ENCODE assay signal across 1 cellular context in genomic region chr12:114799574-114800487, GRCh38.
TF ChIP-seq lines count a peak whose summit lies in the region.

No MANE protein-coding gene starts in this region.

TF ChIP-seq in HepG2, 621 proteins besides CTCF, POLR2A, EP300 and RAD21 (continued from another document and continues in another):
- TF ChIP-seq, protein P1, sequence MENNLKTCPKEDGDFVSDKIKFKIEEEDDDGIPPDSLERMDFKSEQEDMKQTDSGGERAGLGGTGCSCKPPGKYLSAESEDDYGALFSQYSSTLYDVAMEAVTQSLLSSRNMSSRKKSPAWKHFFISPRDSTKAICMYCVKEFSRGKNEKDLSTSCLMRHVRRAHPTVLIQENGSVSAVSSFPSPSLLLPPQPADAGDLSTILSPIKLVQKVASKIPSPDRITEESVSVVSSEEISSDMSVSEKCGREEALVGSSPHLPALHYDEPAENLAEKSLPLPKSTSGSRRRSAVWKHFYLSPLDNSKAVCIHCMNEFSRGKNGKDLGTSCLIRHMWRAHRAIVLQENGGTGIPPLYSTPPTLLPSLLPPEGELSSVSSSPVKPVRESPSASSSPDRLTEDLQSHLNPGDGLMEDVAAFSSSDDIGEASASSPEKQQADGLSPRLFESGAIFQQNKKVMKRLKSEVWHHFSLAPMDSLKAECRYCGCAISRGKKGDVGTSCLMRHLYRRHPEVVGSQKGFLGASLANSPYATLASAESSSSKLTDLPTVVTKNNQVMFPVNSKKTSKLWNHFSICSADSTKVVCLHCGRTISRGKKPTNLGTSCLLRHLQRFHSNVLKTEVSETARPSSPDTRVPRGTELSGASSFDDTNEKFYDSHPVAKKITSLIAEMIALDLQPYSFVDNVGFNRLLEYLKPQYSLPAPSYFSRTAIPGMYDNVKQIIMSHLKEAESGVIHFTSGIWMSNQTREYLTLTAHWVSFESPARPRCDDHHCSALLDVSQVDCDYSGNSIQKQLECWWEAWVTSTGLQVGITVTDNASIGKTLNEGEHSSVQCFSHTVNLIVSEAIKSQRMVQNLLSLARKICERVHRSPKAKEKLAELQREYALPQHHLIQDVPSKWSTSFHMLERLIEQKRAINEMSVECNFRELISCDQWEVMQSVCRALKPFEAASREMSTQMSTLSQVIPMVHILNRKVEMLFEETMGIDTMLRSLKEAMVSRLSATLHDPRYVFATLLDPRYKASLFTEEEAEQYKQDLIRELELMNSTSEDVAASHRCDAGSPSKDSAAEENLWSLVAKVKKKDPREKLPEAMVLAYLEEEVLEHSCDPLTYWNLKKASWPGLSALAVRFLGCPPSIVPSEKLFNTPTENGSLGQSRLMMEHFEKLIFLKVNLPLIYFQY (CRISPR knock-in tag; IDR thresholded peaks at IDR 0.05; ENCODE audit: borderline replicate concordance), result peak; percentile 55; the same call in 1 of the 2 replicates
- TF ChIP-seq SKI (IDR thresholded peaks at IDR 0.05; ENCODE audit: partially characterized antibody), result peak; percentile 94
- TF ChIP-seq, protein P2, sequence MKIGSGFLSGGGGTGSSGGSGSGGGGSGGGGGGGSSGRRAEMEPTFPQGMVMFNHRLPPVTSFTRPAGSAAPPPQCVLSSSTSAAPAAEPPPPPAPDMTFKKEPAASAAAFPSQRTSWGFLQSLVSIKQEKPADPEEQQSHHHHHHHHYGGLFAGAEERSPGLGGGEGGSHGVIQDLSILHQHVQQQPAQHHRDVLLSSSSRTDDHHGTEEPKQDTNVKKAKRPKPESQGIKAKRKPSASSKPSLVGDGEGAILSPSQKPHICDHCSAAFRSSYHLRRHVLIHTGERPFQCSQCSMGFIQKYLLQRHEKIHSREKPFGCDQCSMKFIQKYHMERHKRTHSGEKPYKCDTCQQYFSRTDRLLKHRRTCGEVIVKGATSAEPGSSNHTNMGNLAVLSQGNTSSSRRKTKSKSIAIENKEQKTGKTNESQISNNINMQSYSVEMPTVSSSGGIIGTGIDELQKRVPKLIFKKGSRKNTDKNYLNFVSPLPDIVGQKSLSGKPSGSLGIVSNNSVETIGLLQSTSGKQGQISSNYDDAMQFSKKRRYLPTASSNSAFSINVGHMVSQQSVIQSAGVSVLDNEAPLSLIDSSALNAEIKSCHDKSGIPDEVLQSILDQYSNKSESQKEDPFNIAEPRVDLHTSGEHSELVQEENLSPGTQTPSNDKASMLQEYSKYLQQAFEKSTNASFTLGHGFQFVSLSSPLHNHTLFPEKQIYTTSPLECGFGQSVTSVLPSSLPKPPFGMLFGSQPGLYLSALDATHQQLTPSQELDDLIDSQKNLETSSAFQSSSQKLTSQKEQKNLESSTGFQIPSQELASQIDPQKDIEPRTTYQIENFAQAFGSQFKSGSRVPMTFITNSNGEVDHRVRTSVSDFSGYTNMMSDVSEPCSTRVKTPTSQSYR (CRISPR knock-in tag; IDR thresholded peaks at IDR 0.05; ENCODE audit: borderline replicate concordance), result peak; percentile 86; the same call in 1 of the 2 replicates
- TF ChIP-seq AHDC1 (CRISPR knock-in tag; IDR thresholded peaks at IDR 0.05; ENCODE audit: borderline replicate concordance), result peak; percentile 97
- TF ChIP-seq ZNF337 (CRISPR knock-in tag; IDR thresholded peaks at IDR 0.05; ENCODE audit: borderline replicate concordance, low read depth), result peak; percentile 82; the same call in 1 of the 2 replicates
- peak; percentile 93 for TF ChIP-seq GFI1 (CRISPR knock-in tag; IDR thresholded peaks at IDR 0.05; ENCODE audit: borderline replicate concordance)
- peak; percentile 99 for TF ChIP-seq HDAC1 (CRISPR knock-in tag; IDR thresholded peaks at IDR 0.05)
- peak; percentile 48; the same call in 1 of the 2 replicates for TF ChIP-seq ZFP1 (CRISPR knock-in tag; IDR thresholded peaks at IDR 0.05)
- no peak for TF ChIP-seq NFE2L1 (CRISPR knock-in tag; IDR thresholded peaks at IDR 0.05; ENCODE audit: borderline replicate concordance)
- TF ChIP-seq ARNT (IDR thresholded peaks at IDR 0.05), result no peak
- TF ChIP-seq DMTF1 (CRISPR knock-in tag; IDR thresholded peaks at IDR 0.05), result no peak
- TF ChIP-seq, protein P3, sequence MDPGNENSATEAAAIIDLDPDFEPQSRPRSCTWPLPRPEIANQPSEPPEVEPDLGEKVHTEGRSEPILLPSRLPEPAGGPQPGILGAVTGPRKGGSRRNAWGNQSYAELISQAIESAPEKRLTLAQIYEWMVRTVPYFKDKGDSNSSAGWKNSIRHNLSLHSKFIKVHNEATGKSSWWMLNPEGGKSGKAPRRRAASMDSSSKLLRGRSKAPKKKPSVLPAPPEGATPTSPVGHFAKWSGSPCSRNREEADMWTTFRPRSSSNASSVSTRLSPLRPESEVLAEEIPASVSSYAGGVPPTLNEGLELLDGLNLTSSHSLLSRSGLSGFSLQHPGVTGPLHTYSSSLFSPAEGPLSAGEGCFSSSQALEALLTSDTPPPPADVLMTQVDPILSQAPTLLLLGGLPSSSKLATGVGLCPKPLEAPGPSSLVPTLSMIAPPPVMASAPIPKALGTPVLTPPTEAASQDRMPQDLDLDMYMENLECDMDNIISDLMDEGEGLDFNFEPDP (CRISPR knock-in tag; conservative IDR thresholded peaks at IDR 0.05), result no peak
- TF ChIP-seq NAIF1 (CRISPR knock-in tag; IDR thresholded peaks at IDR 0.05; ENCODE audit: borderline replicate concordance), result peak; percentile 80; the same call in 1 of the 2 replicates
- TF ChIP-seq PHF5A (CRISPR knock-in tag; IDR thresholded peaks at IDR 0.05; ENCODE audit: low read depth, unreplicated experiment), result peak; percentile 91
- 0 out of 2 replicates have a peak, but pooled peaks have one; percentile 4 for TF ChIP-seq MLXIP (CRISPR knock-in tag; IDR thresholded peaks at IDR 0.05; ENCODE audit: borderline replicate concordance)
- no peak for TF ChIP-seq SNRNP70 (IDR thresholded peaks at IDR 0.05; ENCODE audit: low read depth, low read length)
- no peak for TF ChIP-seq TCF12 (IDR thresholded peaks at IDR 0.05)
- TF ChIP-seq TCF12 (CRISPR knock-in tag; IDR thresholded peaks at IDR 0.05), result peak; percentile 99
- TF ChIP-seq IRF1 (CRISPR knock-in tag; IDR thresholded peaks at IDR 0.05; ENCODE audit: low read depth), result 0 out of 2 replicates have a peak, but pooled peaks have one; percentile 32
- TF ChIP-seq, protein P4, sequence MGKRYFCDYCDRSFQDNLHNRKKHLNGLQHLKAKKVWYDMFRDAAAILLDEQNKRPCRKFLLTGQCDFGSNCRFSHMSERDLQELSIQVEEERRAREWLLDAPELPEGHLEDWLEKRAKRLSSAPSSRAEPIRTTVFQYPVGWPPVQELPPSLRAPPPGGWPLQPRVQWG (CRISPR knock-in tag; IDR thresholded peaks at IDR 0.05; ENCODE audit: borderline replicate concordance, low read depth), result no peak
- TF ChIP-seq ZNF550 (CRISPR knock-in tag; IDR thresholded peaks at IDR 0.05; ENCODE audit: borderline replicate concordance), result 0 out of 2 replicates have a peak, but pooled peaks have one; percentile 24
- no peak for TF ChIP-seq NR1H2 (CRISPR knock-in tag; IDR thresholded peaks at IDR 0.05; ENCODE audit: borderline replicate concordance, low read depth)
- TF ChIP-seq TARDBP (CRISPR knock-in tag; IDR thresholded peaks at IDR 0.05), result peak; percentile 96
- TF ChIP-seq ZNF512B (CRISPR knock-in tag; IDR thresholded peaks at IDR 0.05; ENCODE audit: borderline replicate concordance), result 0 out of 2 replicates have a peak, but pooled peaks have one; percentile 74
- peak; percentile 58; the same call in 1 of the 2 replicates for TF ChIP-seq CCDC6 (CRISPR knock-in tag; IDR thresholded peaks at IDR 0.05)
- no peak for TF ChIP-seq DBP (CRISPR knock-in tag; IDR thresholded peaks at IDR 0.05; ENCODE audit: not compliant biosample characterization)
